ENCODE assay signal across 8 cellular contexts in genomic region chr14:103518416-103519042, GRCh38. TPM values are rescaled to one million over a fixed set of nuclear protein-coding genes. Genes with fewer than 3 reads are reported as not detected.
A peak's percentile ranks its signal among the peaks of the same experiment; 100 is the strongest.
DNase-seq lines count a peak whose midpoint lies in the region; ATAC-seq and TF ChIP-seq lines count a peak whose summit lies in the region.

No MANE protein-coding gene starts in this region.

- TF ChIP-seq CTCF in HL-60 (IDR thresholded peaks at IDR 0.05; ENCODE audit: insufficient read depth, low read length) (peak; percentile 94), SU-DHL-6 (IDR thresholded peaks at IDR 0.05; ENCODE audit: insufficient read depth, low read length, poor library complexity, severe bottlenecking) (peak; percentile 92), body of pancreas (IDR thresholded peaks at IDR 0.05) (peak; percentile 85 to 95 (median 90))

- 0 out of 2 replicates have a peak, but pooled peaks cover 8% of the 10 kb centered on the region for H3F3A ChIP-seq in SU-DHL-6 (ENCODE audit: insufficient read depth)

- CTCF ChIA-PET in CD4-positive, alpha-beta memory T cell (lab: Charles Lee; ENCODE audit: partially characterized antibody): interaction anchor here (0.6 to 7.2 kb wide), 16 partner anchors 9 to 402 kb away, joined by 3 to 78 read pairs (median 4); partner anchors contain the start of genes COA8 and TRMT61A

- no peaks in the 10 kb centered on the region for H3K36me3 ChIP-seq in CD4-positive, alpha-beta memory T cell (ENCODE audit: insufficient read depth, low read length)
- no peaks in the 10 kb centered on the region for H3K36me3 ChIP-seq in SU-DHL-6 (ENCODE audit: low read length)
- H3K36me3 ChIP-seq in body of pancreas (replicated peaks in 1 of 2; ENCODE audit: insufficient read depth in 1 of 2, low read depth in 2 of 2): no peaks in the 10 kb centered on the region

- H3K9ac ChIP-seq in SU-DHL-6 (ENCODE audit: low read length): no peak overlapping the region

- WGBS in body of pancreas, 2 donors: 30 to 68% methylated on average over 3 to 9 of the region's 9 CpGs

- H3K27me3 ChIP-seq in CD4-positive, alpha-beta memory T cell (ENCODE audit: insufficient read depth, low read length): no peaks in the 10 kb centered on the region
- H3K27me3 ChIP-seq in HL-60 (ENCODE audit: insufficient read depth, poor library complexity, severe bottlenecking): peaks cover 17% of the 10 kb centered on the region
- H3K27me3 ChIP-seq in SU-DHL-6 (ENCODE audit: low read length): no peaks in the 10 kb centered on the region
- H3K27me3 ChIP-seq in body of pancreas: no peaks in the 10 kb centered on the region

- H3K9me3 ChIP-seq in CD4-positive, alpha-beta memory T cell (ENCODE audit: control insufficient read depth in 1 of 2, low read length in 2 of 2): no peaks in the 10 kb centered on the region
- no peaks in the 10 kb centered on the region for H3K9me3 ChIP-seq in SU-DHL-6 (ENCODE audit: insufficient read depth, low read length)
- no peaks in the 10 kb centered on the region for H3K9me3 ChIP-seq in body of pancreas

- POLR2A ChIA-PET in CD4-positive, alpha-beta memory T cell (lab: Charles Lee; ENCODE audit: partially characterized antibody): interaction anchor here (0.8 to 1.5 kb wide), 4 partner anchors 10 to 44 kb away, joined by 3 to 8 read pairs (median 3); partner anchors contain the start of genes BAG5, COA8 and TRMT61A

- peaks cover 22% of the 10 kb centered on the region for H3K4me1 ChIP-seq in CD4-positive, alpha-beta memory T cell (ENCODE audit: insufficient read depth, low read length)
- peaks cover 51% of the 10 kb centered on the region for H3K4me1 ChIP-seq in body of pancreas

- H2AFZ ChIP-seq in SU-DHL-6 (ENCODE audit: low read depth, low read length, severe bottlenecking): no peak overlapping the region

- H3K27ac Mint-ChIP-seq in CD4-positive, alpha-beta memory T cell: peak overlapping the region in 1 of 7 donors; percentile 52

- H3K27me3 Mint-ChIP-seq in CD4-positive, alpha-beta memory T cell: peaks cover under 1 to 3% of the 10 kb centered on the region in 2 donors

- H3K4me3 ChIP-seq in CD4-positive, alpha-beta memory T cell (ENCODE audit: low read length in 2 of 2): no peak overlapping the region
- H3K4me3 ChIP-seq in HL-60 (replicated peaks; ENCODE audit: insufficient read depth, low read length): no peak overlapping the region
- no peak overlapping the region for H3K4me3 ChIP-seq in SU-DHL-6 (ENCODE audit: insufficient read depth, low read length, poor library complexity, severe bottlenecking)
- H3K4me3 ChIP-seq in body of pancreas: no peak overlapping the region

- ATAC-seq in body of pancreas (peak; percentile 26), GM18907 (IDR thresholded peaks at IDR 0.05; ENCODE audit: unreplicated experiment) (no peak)

- H3K9me3 Mint-ChIP-seq in CD4-positive, alpha-beta memory T cell: peaks cover 0 to 1% (median 0%) of the 10 kb centered on the region in 8 donors

- H3K4me2 ChIP-seq in SU-DHL-6 (ENCODE audit: low read depth, low read length, poor library complexity, severe bottlenecking): no peak overlapping the region

- H3K27ac ChIP-seq in CD4-positive, alpha-beta memory T cell (ENCODE audit: low read depth, low read length): no peak overlapping the region
- no peak overlapping the region for H3K27ac ChIP-seq in HL-60 (replicated peaks)
- no peak overlapping the region for H3K27ac ChIP-seq in SU-DHL-6 (ENCODE audit: low read depth, low read length)
- H3K27ac ChIP-seq in body of pancreas: peak overlapping the region in 2 of 4 donors; percentile 7 to 16

- peaks cover 0 to 1% of the 10 kb centered on the region in 2 donors for H3K36me3 Mint-ChIP-seq in CD4-positive, alpha-beta memory T cell

- intact Hi-C loops in CD4-positive, alpha-beta memory T cell (cut with micrococcal nuclease): loop anchor here (1.0 kb wide), 1 partner anchor 28 kb away; no protein-coding TSS in a partner anchor
- intact Hi-C loops in body of pancreas (cut with DNase I): loop anchor here (5.0 kb wide), 1 partner anchor 34 kb away; no protein-coding TSS in a partner anchor

- H3K9me2 ChIP-seq in SU-DHL-6 (replicated peaks; ENCODE audit: insufficient read depth, low read length): no peaks in the 10 kb centered on the region

- TF ChIP-seq POLR2A in body of pancreas (IDR thresholded peaks at IDR 0.05): no peak

- H4K20me1 ChIP-seq in SU-DHL-6 (ENCODE audit: low read depth, low read length): no peaks in the 10 kb centered on the region

- H3K4me1 Mint-ChIP-seq in CD4-positive, alpha-beta memory T cell: peaks cover 2 to 17% (median 7%) of the 10 kb centered on the region in 4 donors

- peak overlapping the region in 1 of 8 donors; percentile 35 for H3K4me3 Mint-ChIP-seq in CD4-positive, alpha-beta memory T cell

- no peaks in the 10 kb centered on the region for H3K79me2 ChIP-seq in SU-DHL-6 (ENCODE audit: insufficient read depth, low read length)

- peak in 4 of 5 donors; percentile 43 to 59 (median 49) for DNase-seq in CD4-positive, alpha-beta memory T cell
- peak in 1 of 2 experiments; percentile 51 for DNase-seq in HL-60 (ENCODE audit: low read depth in 1 of 2, low spot score in 1 of 2)
- DNase-seq in body of pancreas: peak; percentile 62 to 75 (median 72)
- DNase-seq in iPS-NIHi7 (ENCODE audit: extremely low spot score): peak; percentile 92
- DNase-seq in stimulated activated CD4-positive, alpha-beta T cell treated with anti-CD3 and anti-CD28 coated beads, Interleukin-15, amount 100 ng/mL, for 1 hour (ENCODE audit: low read depth in 1 of 2, low spot score in 1 of 2): peak; percentile 26 to 50
- no peak for DNase-seq in kidney glomerular epithelial cell (lab: John Stamatoyannopoulos, UW)

RNA-seq across cellular contexts. Expression of gene CKB, which starts 4.1 kb away (rescaled TPM):
- total RNA-seq in CD4-positive, alpha-beta memory T cell: 1 to 10 TPM; 2.8 to 3.0 TPM
- 1 to 10 TPM; 2.0 to 2.1 TPM for polyA plus RNA-seq in CD4-positive, alpha-beta memory T cell
- total RNA-seq in body of pancreas: 100 to 1,000 TPM in 1 of 2 donors, 10 to 100 TPM in 1; 92.1 to 146 TPM

RNA-seq across cellular contexts. Expression of gene TRMT61A, which starts 10.5 kb away (rescaled TPM):
- total RNA-seq in CD4-positive, alpha-beta memory T cell: 10 to 100 TPM; 14.0 TPM
- polyA plus RNA-seq in CD4-positive, alpha-beta memory T cell: 1 to 10 TPM; 4.6 to 9.3 TPM
- total RNA-seq in body of pancreas: 10 to 100 TPM in 1 of 2 donors, 1 to 10 TPM in 1; 7.9 to 10.4 TPM

RNA-seq across cellular contexts. Expression of gene BAG5, which starts 43.9 kb away (rescaled TPM):
- 10 to 100 TPM; 37.0 to 37.1 TPM for total RNA-seq in CD4-positive, alpha-beta memory T cell
- 10 to 100 TPM; 33.1 to 39.5 TPM for polyA plus RNA-seq in CD4-positive, alpha-beta memory T cell
- 10 to 100 TPM in 1 of 2 donors, 1 to 10 TPM in 1; 9.9 to 11.9 TPM for total RNA-seq in body of pancreas

RNA-seq across cellular contexts. Expression of gene COA8, which starts 44.2 kb away (rescaled TPM):
- total RNA-seq in CD4-positive, alpha-beta memory T cell: 10 to 100 TPM; 26.1 to 29.2 TPM
- 10 to 100 TPM; 52.9 to 63.9 TPM for polyA plus RNA-seq in CD4-positive, alpha-beta memory T cell
- 10 to 100 TPM; 15.2 to 32.2 TPM for total RNA-seq in body of pancreas

Comparison
In these comparisons a context has a peak if more than half of its experiments do, and no peak if none do; other contexts are left out.
1. RNA of gene CKB, which starts 4.1 kb away (total RNA-seq): 92.1 to 146 TPM in body of pancreas; 2.8 to 3.0 TPM in CD4-positive, alpha-beta memory T cell; every median in the first group is over 10 times any median in the second.
2. Peak in every context shown above with its lines, with median percentiles within 50 percentile points of each other: CTCF ChIP-seq.